In genomic region chr12:39378346-39378745, GRCh38 we compare ENCODE assay signal across 9 cellular contexts.
"Had no signal": no experiment of that assay in that cellular context is flagged by ENCODE, and none has a peak within 500 bp of the region (broad histone marks: within the 10 kb centered on the region; RNA-seq: fewer than 3 reads in every experiment).

No MANE protein-coding gene starts in this region.

- DNase-seq: activated CD4-positive, alpha-beta T cell treated with anti-CD3 and anti-CD28 coated beads for 4 hours; activated naive CD4-positive, alpha-beta T cell; effector CD4-positive, alpha-beta T cell; kidney; midbrain; retina; stimulated activated CD4-positive, alpha-beta T cell treated with anti-CD3 and anti-CD28 coated beads, Interleukin-15, amount 100 ng/mL, for 24 hours; stomach; T1000 had no signal
